8 cellular contexts compared by ENCODE assay signal in genomic region chr10:29648983-29649268, GRCh38. TPM values are rescaled to one million over a fixed set of nuclear protein-coding genes. Genes with fewer than 3 reads are reported as not detected.
A peak's percentile ranks its signal among the peaks of the same experiment; 100 is the strongest.
DNase-seq lines count a peak whose midpoint lies in the region; TF ChIP-seq lines count a peak whose summit lies in the region.

No MANE protein-coding gene starts in this region.

- no peak for TF ChIP-seq CTCF in right atrium auricular region (IDR thresholded peaks at IDR 0.05)
- TF ChIP-seq CTCF in stomach (IDR thresholded peaks at IDR 0.05): no peak
- no peak for TF ChIP-seq CTCF in prostate gland (IDR thresholded peaks at IDR 0.05)

- in situ Hi-C loops in GM23248 (cut with MboI): no loop called here

- H3K4me2 ChIP-seq in GM23248 (ENCODE audit: unreplicated experiment): no peak overlapping the region

- H3K9me3 ChIP-seq in GM23248 (ENCODE audit: low read depth) (no peaks in the 10 kb centered on the region), right atrium auricular region (peaks cover 0 to 6% of the 10 kb centered on the region in 2 donors), stomach (no peaks in the 10 kb centered on the region), prostate gland (no peaks in the 10 kb centered on the region)

- no peak for TF ChIP-seq EP300 in stomach (IDR thresholded peaks at IDR 0.05)

- no peak overlapping the region for H3K9ac ChIP-seq in GM23248

- H3K79me2 ChIP-seq in GM23248 (ENCODE audit: insufficient read depth): no peaks in the 10 kb centered on the region

- H3K27me3 ChIP-seq in GM23248 (replicated peaks; ENCODE audit: insufficient read depth) (no peaks in the 10 kb centered on the region), right atrium auricular region (no peaks in the 10 kb centered on the region), stomach (no peaks in the 10 kb centered on the region), prostate gland (replicated peaks; ENCODE audit: insufficient read depth) (no peaks in the 10 kb centered on the region)

- H3K36me3 ChIP-seq in GM23248 (ENCODE audit: low read depth) (no peaks in the 10 kb centered on the region), right atrium auricular region (no peaks in the 10 kb centered on the region), stomach (no peaks in the 10 kb centered on the region), prostate gland (no peaks in the 10 kb centered on the region)

- intact Hi-C loops in stomach (cut with DNase I; ENCODE audit: low total_unique reads): no loop called here
- intact Hi-C loops in prostate gland (cut with DNase I): no loop called here

- 53 to 72% methylated on average over 1 of the region's 1 CpG for WGBS in GM23248 (ENCODE audit: low coverage in 1 of 2, low lambda C conversion rate in 2 of 2, missing lambda C conversion rate in 2 of 2), 2 experiments
- 63 to 87% (median 71%) methylated on average over 1 of the region's 1 CpG for WGBS in stomach, 5 donors
- 67% methylated on average over 1 of the region's 1 CpG for WGBS in prostate gland

- no peaks in the 10 kb centered on the region for H4K20me1 ChIP-seq in GM23248 (ENCODE audit: insufficient read depth)

- TF ChIP-seq POLR2A in stomach (IDR thresholded peaks at IDR 0.05) (no peak), prostate gland (IDR thresholded peaks at IDR 0.05) (no peak)

- H3F3A ChIP-seq in GM23248 (ENCODE audit: insufficient read depth): peaks cover 56% of the 10 kb centered on the region

- DNase-seq in GM23248: peak; percentile 55
- peak; percentile 71 for DNase-seq in amniotic epithelial cell (ENCODE audit: low read depth)
- no peak for DNase-seq in right atrium auricular region (ENCODE audit: low spot score)
- DNase-seq in stomach: no peak
- no peak for DNase-seq in T-helper 1 cell
- DNase-seq in HUDEP-2 (lab: John Stamatoyannopoulos, UW; ENCODE audit: unreplicated experiment in 76 of 76): no peak
- no peak for DNase-seq in C1 segment of cervical spinal cord (lab: John Stamatoyannopoulos, UW)
- no peak for DNase-seq in prostate gland (ENCODE audit: low spot score)

- no peak overlapping the region for H2AFZ ChIP-seq in GM23248

- peaks cover 44% of the 10 kb centered on the region for H3K4me1 ChIP-seq in GM23248 (ENCODE audit: insufficient read depth)
- H3K4me1 ChIP-seq in right atrium auricular region: peaks cover 0 to 36% of the 10 kb centered on the region in 2 donors
- H3K4me1 ChIP-seq in stomach: peaks cover 27 to 59% (median 41%) of the 10 kb centered on the region in 4 donors
- H3K4me1 ChIP-seq in prostate gland (replicated peaks): no peaks in the 10 kb centered on the region

- H3K27ac ChIP-seq in GM23248: no peak overlapping the region
- peak overlapping the region; percentile 80 to 85 for H3K27ac ChIP-seq in right atrium auricular region
- peak overlapping the region; percentile 32 to 90 (median 67) for H3K27ac ChIP-seq in stomach
- H3K27ac ChIP-seq in prostate gland: peak overlapping the region in 1 of 2 donors; percentile 68

- H3K4me3 ChIP-seq in GM23248 (no peak overlapping the region), right atrium auricular region (no peak overlapping the region), stomach (no peak overlapping the region), prostate gland (no peak overlapping the region)

- no peaks in the 10 kb centered on the region for H3K9me2 ChIP-seq in GM23248 (ENCODE audit: insufficient read depth)

RNA-seq across cellular contexts. Expression of gene SVIL, which starts 14.2 kb away (rescaled TPM):
- 6.6 and 7.3 TPM in 2 replicates for total RNA-seq in GM23248 (2014; rRNA removed; shearing (Covaris generic))
- 5.9 and 11.0 TPM in 2 replicates for polyA plus RNA-seq in GM23248 (2016; fragmentation: Nextera tagmentation; extraction: Ambion mirVana)
- total RNA-seq in right atrium auricular region: 100 to 1,000 TPM; 260 to 340 TPM
- 100 to 1,000 TPM in 4 of 5 donors, 10 to 100 TPM in 1; 95.9 to 400 (median 131) TPM for total RNA-seq in stomach
- polyA plus RNA-seq in stomach: 10 to 100 TPM in 1 of 3 donors, 1 to 10 TPM in 2; 6.8 to 32.4 (median 7.5) TPM
- total RNA-seq in prostate gland: 100 to 1,000 TPM in 1 of 2 donors, 10 to 100 TPM in 1; 92.9 to 524 TPM

Comparison
In these comparisons a context has a peak if more than half of its experiments do, and no peak if none do; other contexts are left out.
1. DNase-seq: peak in GM23248 (single experiment) and amniotic epithelial cell (single experiment); none in right atrium auricular region (single experiment), stomach (single experiment), T-helper 1 cell (0 of 5), HUDEP-2 (0 of 76), C1 segment of cervical spinal cord (0 of 14) and prostate gland (single experiment).
2. RNA of gene SVIL, which starts 14.2 kb away (total RNA-seq): 92.9 to 524 TPM in prostate gland, 260 to 340 TPM in right atrium auricular region and 95.9 to 400 TPM in stomach; 6.6 to 7.3 TPM in GM23248; every median in the first group is over 10 times any median in the second.